ENCODE assay signal across 8 cellular contexts in genomic region chr3:56799251-56799882, GRCh38. TPM values are rescaled to one million over a fixed set of nuclear protein-coding genes. Genes with fewer than 3 reads are reported as not detected.
DNase-seq lines count a peak whose midpoint lies in the region; ATAC-seq and TF ChIP-seq lines count a peak whose summit lies in the region.

No MANE protein-coding gene starts in this region.

- H3K36me3 Mint-ChIP-seq in IgD-negative memory B cell = no peaks in the 10 kb centered on the region
- H3K36me3 Mint-ChIP-seq in MCF 10A (ENCODE audit: insufficient read depth, unreplicated experiment) = no peaks in the 10 kb centered on the region

- no peak for ATAC-seq in PC-3

- peak overlapping the region; percentile 84 to 93 (median 91) for H3K27ac Mint-ChIP-seq in IgD-negative memory B cell
- no peak overlapping the region for H3K27ac Mint-ChIP-seq in MCF 10A (ENCODE audit: low read depth, unreplicated experiment)

- TF ChIP-seq CTCF in PC-3 (conservative IDR thresholded peaks at IDR 0.05; ENCODE audit: low read depth, low read length) (peak; percentile 85), MCF 10A (IDR thresholded peaks at IDR 0.05; ENCODE audit: unreplicated experiment) (peak; percentile 53), spleen (IDR thresholded peaks at IDR 0.05 in 8 of 11, conservative IDR thresholded peaks at IDR 0.05 in 3 of 11) (peak; percentile 40 to 82 (median 77))

- H4K20me1 ChIP-seq in PC-3 (ENCODE audit: low read length) = 0 out of 2 replicates have a peak, but pooled peaks cover 4% of the 10 kb centered on the region

- H3K4me3 Mint-ChIP-seq in IgD-negative memory B cell = peak overlapping the region; percentile 80 to 94 (median 88)
- H3K4me3 Mint-ChIP-seq in MCF 10A (ENCODE audit: unreplicated experiment) = peak overlapping the region; percentile 78

- POLR2A ChIA-PET in PC-3 (lab: Charles Lee; ENCODE audit: unreplicated experiment) = interaction anchor here (0.6 kb wide), 1 partner anchor 327 kb away, joined by 4 read pairs; no protein-coding TSS in a partner anchor
- POLR2A ChIA-PET in MCF 10A (lab: Yijun Ruan, JAX) = interaction anchor here (0.7 to 5.1 kb wide), 23 partner anchors 10 to 586 kb away, joined by 3 to 32 read pairs (median 5); partner anchors contain the start of gene TASOR

- H3K4me1 ChIP-seq in PC-3 (ENCODE audit: insufficient read depth, low read length) (peaks cover 35% of the 10 kb centered on the region), spleen (peaks cover 45 to 82% (median 72%) of the 10 kb centered on the region in 6 donors)

- H3K36me3 ChIP-seq in PC-3 (ENCODE audit: low read depth, low read length) = no peaks in the 10 kb centered on the region
- H3K36me3 ChIP-seq in spleen = no peaks in the 10 kb centered on the region

- H3K9ac ChIP-seq in PC-3 (ENCODE audit: low read length) = no peak overlapping the region

- H2AFZ ChIP-seq in PC-3 (ENCODE audit: low read length) = no peak overlapping the region

- DNase-seq in DMS 273 treated with DMSO at 0.1 percent for 48 hours (lab: John Stamatoyannopoulos, UW) (peak; percentile 16), PC-3 (peak; percentile 88), MCF 10A (ENCODE audit: unreplicated experiment) (peak; percentile 72), islet precursor cell (peak; percentile 31), spleen (no peak), GM19238 (ENCODE audit: insufficient read length, low spot score) (no peak)
- no peak for DNase-seq in stimulated activated CD4-positive, alpha-beta T cell treated with anti-CD3 and anti-CD28 coated beads, Interleukin-15, amount 100 ng/mL, for 24 hours

- intact Hi-C loops in PC-3 (cut with micrococcal nuclease) (loop anchor here (1.0 to 2.0 kb wide), 4 partner anchors 15 to 97 kb away; no protein-coding TSS in a partner anchor), MCF 10A (cut with micrococcal nuclease) (loop anchor here (1.0 kb wide), 1 partner anchor 97 kb away; no protein-coding TSS in a partner anchor), spleen (cut with DNase I; ENCODE audit: low total_unique reads) (no loop called here)

- no peaks in the 10 kb centered on the region for H3K79me2 ChIP-seq in PC-3 (ENCODE audit: low read length)

- H3K4me3 ChIP-seq in PC-3 (ENCODE audit: low read length) (no peak overlapping the region), spleen (peak overlapping the region; percentile 2 to 98 (median 76))

- TF ChIP-seq POLR2A in spleen (IDR thresholded peaks at IDR 0.05) = no peak

- peak overlapping the region; percentile 38 for H3K4me2 ChIP-seq in PC-3 (ENCODE audit: low read length)

- H3K27me3 Mint-ChIP-seq in IgD-negative memory B cell (no peaks in the 10 kb centered on the region), MCF 10A (ENCODE audit: insufficient read depth, unreplicated experiment) (no peaks in the 10 kb centered on the region)

- BruUV-seq in PC-3 (replicated peaks; lab: Mats Ljungman, UMichigan) = no TSS peak
- no TSS peak for BruUV-seq in MCF 10A (replicated peaks; lab: Mats Ljungman, UMichigan)

- no peaks in the 10 kb centered on the region for H3K9me2 ChIP-seq in PC-3 (replicated peaks; ENCODE audit: low read length)

- H3K27ac ChIP-seq in PC-3 (ENCODE audit: low read length) (no peak overlapping the region), spleen (peak overlapping the region in 7 of 8 donors; percentile 64 to 91 (median 86))

- no peaks in the 10 kb centered on the region for H3F3A ChIP-seq in PC-3 (ENCODE audit: low read length, unreplicated experiment)

- no peaks in the 10 kb centered on the region for H3K27me3 ChIP-seq in PC-3 (ENCODE audit: low read length)
- no peaks in the 10 kb centered on the region for H3K27me3 ChIP-seq in spleen (replicated peaks in 1 of 7)

- CTCF ChIA-PET in PC-3 (lab: Charles Lee) (interaction anchor here (0.5 to 3.6 kb wide), 16 partner anchors 11 to 607 kb away, joined by 3 to 26 read pairs (median 4); no protein-coding TSS in a partner anchor), MCF 10A (lab: Yijun Ruan, JAX) (interaction anchor here (0.5 to 11.7 kb wide), 45 partner anchors 10 to 635 kb away, joined by 3 to 197 read pairs (median 5); partner anchors contain the start of gene TASOR)

- H3K4me1 Mint-ChIP-seq in IgD-negative memory B cell (peaks cover 37 to 49% (median 44%) of the 10 kb centered on the region in 3 donors), MCF 10A (ENCODE audit: insufficient read depth, unreplicated experiment) (peaks cover 41% of the 10 kb centered on the region)

- WGBS in spleen, 5 donors = 4 to 6% (median 5%) methylated on average over 7 of the region's 7 CpGs

- H3K9me3 Mint-ChIP-seq in IgD-negative memory B cell = no peaks in the 10 kb centered on the region
- H3K9me3 Mint-ChIP-seq in MCF 10A (ENCODE audit: unreplicated experiment) = no peaks in the 10 kb centered on the region

- no peaks in the 10 kb centered on the region for H3K9me3 ChIP-seq in PC-3 (ENCODE audit: low read length)
- H3K9me3 ChIP-seq in spleen = no peaks in the 10 kb centered on the region

RNA-seq across cellular contexts. Expression of gene ARHGEF3, which starts 2.4 kb away (rescaled TPM):
- polyA plus RNA-seq in IgD-negative memory B cell (39.1 TPM), spleen (10 to 100 TPM in 1 of 3 donors, 1 to 10 TPM in 2; 8.0 to 11.3 (median 9.5) TPM)
- total RNA-seq in PC-3 (2014; rRNA removed) (8.7 and 12.6 TPM in 2 replicates), MCF 10A (2022) (10.6 and 13.1 TPM in 2 replicates), spleen (10 to 100 TPM; 29.6 to 35.1 (median 33.4) TPM)

Comparison
In these comparisons a context has a peak if more than half of its experiments do, and no peak if none do; other contexts are left out.
1. DNase-seq: peak in DMS 273 treated with DMSO at 0.1 percent for 48 hours (single experiment), PC-3 (single experiment), MCF 10A (single experiment) and islet precursor cell (single experiment); none in spleen (single experiment), stimulated activated CD4-positive, alpha-beta T cell treated with anti-CD3 and anti-CD28 coated beads, Interleukin-15, amount 100 ng/mL, for 24 hours (single experiment) and GM19238 (single experiment).
2. Peak in every context shown above with its lines, with median percentiles within 50 percentile points of each other: CTCF ChIP-seq.